1 cellular context compared by ENCODE assay signal in genomic region chr2:100262043-100262442, GRCh38.
TF ChIP-seq lines count a peak whose summit lies in the region.

No MANE protein-coding gene starts in this region.

TF ChIP-seq in HepG2, 621 proteins besides CTCF, POLR2A, EP300 and RAD21 (continued from another document):
- TF ChIP-seq, protein P1, sequence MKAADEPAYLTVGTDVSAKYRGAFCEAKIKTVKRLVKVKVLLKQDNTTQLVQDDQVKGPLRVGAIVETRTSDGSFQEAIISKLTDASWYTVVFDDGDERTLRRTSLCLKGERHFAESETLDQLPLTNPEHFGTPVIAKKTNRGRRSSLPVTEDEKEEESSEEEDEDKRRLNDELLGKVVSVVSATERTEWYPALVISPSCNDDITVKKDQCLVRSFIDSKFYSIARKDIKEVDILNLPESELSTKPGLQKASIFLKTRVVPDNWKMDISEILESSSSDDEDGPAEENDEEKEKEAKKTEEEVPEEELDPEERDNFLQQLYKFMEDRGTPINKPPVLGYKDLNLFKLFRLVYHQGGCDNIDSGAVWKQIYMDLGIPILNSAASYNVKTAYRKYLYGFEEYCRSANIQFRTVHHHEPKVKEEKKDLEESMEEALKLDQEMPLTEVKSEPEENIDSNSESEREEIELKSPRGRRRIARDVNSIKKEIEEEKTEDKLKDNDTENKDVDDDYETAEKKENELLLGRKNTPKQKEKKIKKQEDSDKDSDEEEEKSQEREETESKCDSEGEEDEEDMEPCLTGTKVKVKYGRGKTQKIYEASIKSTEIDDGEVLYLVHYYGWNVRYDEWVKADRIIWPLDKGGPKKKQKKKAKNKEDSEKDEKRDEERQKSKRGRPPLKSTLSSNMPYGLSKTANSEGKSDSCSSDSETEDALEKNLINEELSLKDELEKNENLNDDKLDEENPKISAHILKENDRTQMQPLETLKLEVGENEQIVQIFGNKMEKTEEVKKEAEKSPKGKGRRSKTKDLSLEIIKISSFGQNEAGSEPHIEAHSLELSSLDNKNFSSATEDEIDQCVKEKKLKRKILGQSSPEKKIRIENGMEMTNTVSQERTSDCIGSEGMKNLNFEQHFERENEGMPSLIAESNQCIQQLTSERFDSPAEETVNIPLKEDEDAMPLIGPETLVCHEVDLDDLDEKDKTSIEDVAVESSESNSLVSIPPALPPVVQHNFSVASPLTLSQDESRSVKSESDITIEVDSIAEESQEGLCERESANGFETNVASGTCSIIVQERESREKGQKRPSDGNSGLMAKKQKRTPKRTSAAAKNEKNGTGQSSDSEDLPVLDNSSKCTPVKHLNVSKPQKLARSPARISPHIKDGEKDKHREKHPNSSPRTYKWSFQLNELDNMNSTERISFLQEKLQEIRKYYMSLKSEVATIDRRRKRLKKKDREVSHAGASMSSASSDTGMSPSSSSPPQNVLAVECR (CRISPR knock-in tag; IDR thresholded peaks at IDR 0.05; ENCODE audit: borderline replicate concordance), result no peak
- no peak for TF ChIP-seq ZSCAN21 (CRISPR knock-in tag; IDR thresholded peaks at IDR 0.05; ENCODE audit: borderline replicate concordance)
- no peak for TF ChIP-seq ZNF550 (CRISPR knock-in tag; IDR thresholded peaks at IDR 0.05; ENCODE audit: borderline replicate concordance)
